17 cellular contexts compared by ENCODE assay signal in genomic region chr10:132559538-132559937, GRCh38. TPM values are rescaled to one million over a fixed set of nuclear protein-coding genes. Genes with fewer than 3 reads are reported as not detected.
DNase-seq lines count a peak whose midpoint lies in the region; ATAC-seq and TF ChIP-seq lines count a peak whose summit lies in the region.
"Had no signal": no experiment of that assay in that cellular context is flagged by ENCODE, and none has a peak within 500 bp of the region (broad histone marks: within the 10 kb centered on the region; RNA-seq: fewer than 3 reads in every experiment).

No MANE protein-coding gene starts in this region.

- peaks cover 9% of the 10 kb centered on the region for H3K36me3 Mint-ChIP-seq in MCF 10A (ENCODE audit: insufficient read depth, unreplicated experiment)

- H3F3A ChIP-seq in DOHH2 (ENCODE audit: control insufficient read depth, insufficient read depth), result peaks cover 12% of the 10 kb centered on the region

- TF ChIP-seq POLR2A in NB4 (IDR thresholded peaks at IDR 0.05; ENCODE audit: extremely low read depth, insufficient read length), result no peak
- TF ChIP-seq POLR2A in gastroesophageal sphincter (IDR thresholded peaks at IDR 0.05), result no peak
- TF ChIP-seq POLR2A in spleen (IDR thresholded peaks at IDR 0.05), result no peak

- H3K4me1 ChIP-seq in DOHH2 (ENCODE audit: control insufficient read depth, low read length) (peaks cover 61% of the 10 kb centered on the region), gastroesophageal sphincter (peaks cover 0 to 100% (median 14%) of the 10 kb centered on the region in 3 donors), spleen (peaks cover 18 to 98% (median 63%) of the 10 kb centered on the region in 6 donors)

- H3K4me3 Mint-ChIP-seq in MCF 10A (ENCODE audit: unreplicated experiment), result no peak overlapping the region
- H3K4me3 Mint-ChIP-seq: HFFc6 had no signal

- no peaks in the 10 kb centered on the region for H4K20me1 ChIP-seq in DOHH2 (ENCODE audit: control insufficient read depth, insufficient read depth, low read depth, low read length)

- no peaks in the 10 kb centered on the region for H3K27me3 ChIP-seq in DOHH2 (ENCODE audit: control insufficient read depth, low read length)
- no peaks in the 10 kb centered on the region for H3K27me3 ChIP-seq in gastroesophageal sphincter
- H3K27me3 ChIP-seq in spleen (replicated peaks in 1 of 7), result no peaks in the 10 kb centered on the region

- no peak for ATAC-seq in gastroesophageal sphincter
- no peak for ATAC-seq in HG03565 (IDR thresholded peaks at IDR 0.05; ENCODE audit: unreplicated experiment)

- H3K9me3 ChIP-seq in DOHH2 (ENCODE audit: control insufficient read depth, insufficient read depth, low read length) (no peaks in the 10 kb centered on the region), gastroesophageal sphincter (no peaks in the 10 kb centered on the region), spleen (no peaks in the 10 kb centered on the region)

- CTCF ChIA-PET in MCF 10A (lab: Yijun Ruan, JAX), result no interaction called here

- peak overlapping the region; percentile 89 for H3K27ac ChIP-seq in DOHH2 (ENCODE audit: low read depth, low read length)
- peak overlapping the region in 3 of 4 donors; percentile 13 to 59 (median 30) for H3K27ac ChIP-seq in gastroesophageal sphincter
- peak overlapping the region in 6 of 8 donors; percentile 42 to 78 (median 57) for H3K27ac ChIP-seq in spleen

- TF ChIP-seq CTCF in DOHH2 (IDR thresholded peaks at IDR 0.05; ENCODE audit: low read depth, low read length, poor library complexity, severe bottlenecking), result no peak
- TF ChIP-seq CTCF in NB4 (IDR thresholded peaks at IDR 0.05; ENCODE audit: low read depth, low read length), result no peak
- TF ChIP-seq CTCF in gastroesophageal sphincter (IDR thresholded peaks at IDR 0.05), result no peak
- TF ChIP-seq CTCF in spleen (IDR thresholded peaks at IDR 0.05 in 8 of 11, conservative IDR thresholded peaks at IDR 0.05 in 3 of 11), result no peak
- TF ChIP-seq CTCF in MCF 10A (IDR thresholded peaks at IDR 0.05; ENCODE audit: unreplicated experiment), result no peak

- POLR2A ChIA-PET in MCF 10A (lab: Yijun Ruan, JAX), result interaction anchor here (0.6 kb wide), 1 partner anchor 12 kb away, joined by 3 read pairs; no protein-coding TSS in a partner anchor

- H3K9me2 ChIP-seq in DOHH2 (replicated peaks; ENCODE audit: control insufficient read depth, low read length), result no peaks in the 10 kb centered on the region

- H3K36me3 ChIP-seq in DOHH2 (ENCODE audit: control insufficient read depth, low read length), result no peaks in the 10 kb centered on the region
- no peaks in the 10 kb centered on the region for H3K36me3 ChIP-seq in gastroesophageal sphincter
- peaks cover 0 to 8% (median 0%) of the 10 kb centered on the region in 6 donors for H3K36me3 ChIP-seq in spleen

- no peak for TF ChIP-seq EP300 in gastroesophageal sphincter (IDR thresholded peaks at IDR 0.05)

- BruUV-seq in MCF 10A (replicated peaks; lab: Mats Ljungman, UMichigan), result no TSS peak

- no peak overlapping the region for H3K27ac Mint-ChIP-seq in MCF 10A (ENCODE audit: low read depth, unreplicated experiment)

- peaks cover 72% of the 10 kb centered on the region for H3K79me2 ChIP-seq in DOHH2 (ENCODE audit: control insufficient read depth, low read length)

- intact Hi-C loops in spleen (cut with DNase I; ENCODE audit: low total_unique reads) (no loop called here), MCF 10A (cut with micrococcal nuclease) (no loop called here)

- H3K4me2 ChIP-seq in DOHH2 (ENCODE audit: low read length), result peak overlapping the region; percentile 70

- WGBS in gastroesophageal sphincter (ENCODE audit: low coverage in 1 of 2), 2 donors, result 66 to 82% methylated on average over 10 to 11 of the region's 11 CpGs
- 81 to 88% (median 83%) methylated on average over 11 of the region's 11 CpGs for WGBS in spleen, 5 donors

- DNase-seq in NB4 (ENCODE audit: low read depth) (peak; percentile 40), spleen (peak; percentile 57), HK-2 (ENCODE audit: unreplicated experiment) (no peak), T-helper 1 cell (no peak), MCF 10A (ENCODE audit: unreplicated experiment) (no peak)
- DNase-seq: HFFc6; NCI-H1092 treated with DMSO at 0.1 percent for 48 hours; NCI-H146; NCI-H2029 treated with DMSO at 0.1 percent for 48 hours; NCI-H2171; NCI-H446 treated with DMSO at 0.1 percent for 48 hours; NCI-H69; NK-92 treated with Interleukin-12 subunit alpha and Interleukin-12 subunit beta, amount 100 ng/mL, for 24 hours; SW 1271 had no signal

- no peaks in the 10 kb centered on the region for H3K9me3 Mint-ChIP-seq in MCF 10A (ENCODE audit: unreplicated experiment)
- H3K9me3 Mint-ChIP-seq: HFFc6 had no signal

- peak overlapping the region; percentile 51 for H3K4me3 ChIP-seq in DOHH2 (ENCODE audit: low read length)
- H3K4me3 ChIP-seq in NB4 (ENCODE audit: low read depth, low read length), result no peak overlapping the region
- no peak overlapping the region for H3K4me3 ChIP-seq in gastroesophageal sphincter
- peak overlapping the region in 1 of 8 donors; percentile 12 for H3K4me3 ChIP-seq in spleen

- H3K4me1 Mint-ChIP-seq in MCF 10A (ENCODE audit: insufficient read depth, unreplicated experiment), result peaks cover 4% of the 10 kb centered on the region

- no peaks in the 10 kb centered on the region for H3K27me3 Mint-ChIP-seq in MCF 10A (ENCODE audit: insufficient read depth, unreplicated experiment)

RNA-seq across cellular contexts. Expression of gene INPP5A, which starts 22.0 kb away (rescaled TPM):
- total RNA-seq in gastroesophageal sphincter (100 to 1,000 TPM; 111 to 288 (median 215) TPM), spleen (10 to 100 TPM; 24.7 to 41.3 (median 33.7) TPM), MCF 10A (2022) (14.2 and 14.7 TPM in 2 replicates)
- 10 to 100 TPM; 11.1 to 16.5 (median 11.7) TPM for polyA plus RNA-seq in spleen

Comparison
In these comparisons a context has a peak if more than half of its experiments do, and no peak if none do; other contexts are left out.
1. H3K27ac ChIP-seq: peak in every context shown above with its lines; median percentile 89 in DOHH2; 57 in spleen; 30 in gastroesophageal sphincter.
2. DNase-seq: peak in NB4 (single experiment) and spleen (single experiment); none in HK-2 (single experiment), T-helper 1 cell (0 of 5) and MCF 10A (single experiment).